ENCODE assay signal across 1 cellular context in the genomic region with DNA sequence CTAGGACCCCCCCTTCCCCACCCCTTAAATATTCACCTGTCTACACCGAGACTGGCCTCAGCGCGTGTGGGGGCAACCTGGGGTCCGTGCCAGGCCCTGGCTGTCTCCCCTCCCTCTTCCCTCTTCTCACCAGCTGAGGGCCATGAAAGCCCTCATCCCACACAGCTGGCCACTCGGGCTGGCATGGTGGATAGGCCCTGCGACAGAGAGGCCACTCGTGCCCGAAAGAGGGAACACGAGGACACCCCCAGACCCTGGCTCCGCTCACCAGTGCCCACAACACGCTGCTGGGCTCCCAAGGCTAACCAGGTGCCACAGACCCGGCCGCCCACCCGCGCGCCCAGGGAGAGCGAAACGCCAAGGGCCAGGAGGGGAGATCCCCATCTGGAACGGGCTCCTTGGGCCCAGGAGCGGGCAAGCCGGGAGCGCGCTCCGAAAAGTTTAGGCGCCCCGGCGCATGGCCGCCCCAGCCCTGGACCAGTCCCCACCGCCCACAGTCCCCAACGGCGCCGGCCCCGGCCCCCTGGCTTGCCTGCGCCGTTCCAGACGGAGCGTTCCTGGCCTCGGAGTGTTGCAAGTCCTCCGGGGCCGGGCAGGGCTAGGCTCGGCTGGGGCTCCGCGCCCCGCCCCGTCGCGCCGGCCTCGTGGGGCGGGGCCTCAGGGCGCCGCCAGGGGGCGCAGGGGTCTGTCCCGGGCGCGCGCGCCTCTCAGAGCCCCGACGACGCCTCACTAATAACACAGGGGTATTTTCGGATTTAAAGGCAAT.
TF ChIP-seq lines count a peak whose summit lies in the region.

A gene with protein sequence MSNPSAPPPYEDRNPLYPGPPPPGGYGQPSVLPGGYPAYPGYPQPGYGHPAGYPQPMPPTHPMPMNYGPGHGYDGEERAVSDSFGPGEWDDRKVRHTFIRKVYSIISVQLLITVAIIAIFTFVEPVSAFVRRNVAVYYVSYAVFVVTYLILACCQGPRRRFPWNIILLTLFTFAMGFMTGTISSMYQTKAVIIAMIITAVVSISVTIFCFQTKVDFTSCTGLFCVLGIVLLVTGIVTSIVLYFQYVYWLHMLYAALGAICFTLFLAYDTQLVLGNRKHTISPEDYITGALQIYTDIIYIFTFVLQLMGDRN (minus strand): TSS at position 570 of the 766 bp plus-strand sequence. CDS start 10,362 bp downstream, outside the sequence.

TF ChIP-seq in HepG2, 621 proteins besides CTCF, POLR2A, EP300 and RAD21 (continued from another document):
- TF ChIP-seq, protein P1, sequence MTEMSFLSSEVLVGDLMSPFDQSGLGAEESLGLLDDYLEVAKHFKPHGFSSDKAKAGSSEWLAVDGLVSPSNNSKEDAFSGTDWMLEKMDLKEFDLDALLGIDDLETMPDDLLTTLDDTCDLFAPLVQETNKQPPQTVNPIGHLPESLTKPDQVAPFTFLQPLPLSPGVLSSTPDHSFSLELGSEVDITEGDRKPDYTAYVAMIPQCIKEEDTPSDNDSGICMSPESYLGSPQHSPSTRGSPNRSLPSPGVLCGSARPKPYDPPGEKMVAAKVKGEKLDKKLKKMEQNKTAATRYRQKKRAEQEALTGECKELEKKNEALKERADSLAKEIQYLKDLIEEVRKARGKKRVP (CRISPR knock-in tag; IDR thresholded peaks at IDR 0.05), result no peak; a peak in 1 of 4 replicates
- TF ChIP-seq ZFP36L2 (CRISPR knock-in tag; IDR thresholded peaks at IDR 0.05) (no peak), CENPX (CRISPR knock-in tag; IDR thresholded peaks at IDR 0.05) (no peak), KDM3A (CRISPR knock-in tag; IDR thresholded peaks at IDR 0.05; ENCODE audit: low read depth) (0 out of 2 replicates have a peak, but pooled peaks have one; percentile 68), ZNF407 (CRISPR knock-in tag; IDR thresholded peaks at IDR 0.05; ENCODE audit: not compliant biosample characterization) (peak; percentile 61)
